19 cellular contexts compared by ENCODE assay signal in genomic region chr7:70383369-70383768, GRCh38.
DNase-seq lines count a peak whose midpoint lies in the region; ATAC-seq and TF ChIP-seq lines count a peak whose summit lies in the region.
"Had no signal": no experiment of that assay in that cellular context is flagged by ENCODE, and none has a peak within 500 bp of the region (broad histone marks: within the 10 kb centered on the region; RNA-seq: fewer than 3 reads in every experiment).

No MANE protein-coding gene starts in this region.

- TF ChIP-seq RAD21 in SK-N-SH (IDR thresholded peaks at IDR 0.05; ENCODE audit: low read length) = 0 out of 2 replicates have a peak, but pooled peaks have one; percentile 2

- no peak overlapping the region for H2AFZ ChIP-seq in SK-N-SH (ENCODE audit: low read depth)

- no peak overlapping the region for H3K9ac ChIP-seq in SK-N-SH
- H3K9ac ChIP-seq: KMS-11 had no signal

- no peaks in the 10 kb centered on the region for H3K36me3 ChIP-seq in SK-N-SH (replicated peaks in 1 of 2; ENCODE audit: control insufficient read depth in 1 of 2, insufficient read depth in 2 of 2, low read length in 1 of 2)
- H3K36me3 ChIP-seq: BE2C had no signal

- peak overlapping the region; percentile 76 for H3K27ac Mint-ChIP-seq in glutamatergic neuron (ENCODE audit: unreplicated experiment)
- H3K27ac Mint-ChIP-seq: CD4-positive, CD25-positive, alpha-beta regulatory T cell had no signal

- POLR2A ChIA-PET in SK-N-SH (lab: Yijun Ruan, JAX) = interaction anchor here (0.8 to 1.2 kb wide), 2 partner anchors 123 to 341 kb away, joined by 4 to 5 read pairs; no protein-coding TSS in a partner anchor

- no peak overlapping the region for H3K4me3 ChIP-seq in SK-N-SH (ENCODE audit: low read depth in 2 of 2, low read length in 1 of 2)

- peaks cover 13% of the 10 kb centered on the region for H3F3A ChIP-seq in SK-N-SH (replicated peaks; ENCODE audit: insufficient read depth)

- H3K4me2 ChIP-seq in SK-N-SH = no peak overlapping the region
- H3K4me2 ChIP-seq: KMS-11 had no signal

- peaks cover 2% of the 10 kb centered on the region for H3K27me3 Mint-ChIP-seq in glutamatergic neuron (ENCODE audit: unreplicated experiment)
- H3K27me3 Mint-ChIP-seq: CD4-positive, CD25-positive, alpha-beta regulatory T cell had no signal

- H3K9me3 Mint-ChIP-seq in glutamatergic neuron (ENCODE audit: unreplicated experiment) = no peaks in the 10 kb centered on the region

- no peaks in the 10 kb centered on the region for H3K79me2 ChIP-seq in SK-N-SH (ENCODE audit: insufficient read depth)

- peak overlapping the region in 1 of 2 experiments; percentile 84; a peak in 3 of 4 replicates for H3K27ac ChIP-seq in SK-N-SH (ENCODE audit: low read depth in 2 of 2, low read length in 1 of 2)
- H3K27ac ChIP-seq: KMS-11, RWPE1 had no signal

- ATAC-seq in GM21576 (IDR thresholded peaks at IDR 0.05; ENCODE audit: unreplicated experiment) = no peak
- no peak for ATAC-seq in HG02852 (IDR thresholded peaks at IDR 0.05; ENCODE audit: unreplicated experiment)
- ATAC-seq: HCT116 had no signal

- no peak overlapping the region for H3K4me3 Mint-ChIP-seq in glutamatergic neuron (ENCODE audit: unreplicated experiment)
- H3K4me3 Mint-ChIP-seq: CD4-positive, CD25-positive, alpha-beta regulatory T cell had no signal

- no peaks in the 10 kb centered on the region for H3K36me3 Mint-ChIP-seq in glutamatergic neuron (ENCODE audit: unreplicated experiment)
- H3K36me3 Mint-ChIP-seq: CD4-positive, CD25-positive, alpha-beta regulatory T cell had no signal

- CTCF ChIA-PET in SK-N-SH (lab: Yijun Ruan, JAX) = interaction anchor here (0.9 to 2.2 kb wide), 5 partner anchors 12 to 315 kb away, joined by 3 to 10 read pairs (median 4); no protein-coding TSS in a partner anchor

- peak in 1 of 2 experiments; percentile 80; a peak in 2 of 4 replicates for TF ChIP-seq EP300 in SK-N-SH (IDR thresholded peaks at IDR 0.05; ENCODE audit: borderline replicate concordance in 1 of 2, low read depth in 1 of 2, low read length in 1 of 2)

- TF ChIP-seq CTCF in SK-N-SH (IDR thresholded peaks at IDR 0.05) (no peak), glutamatergic neuron (IDR thresholded peaks at IDR 0.05; ENCODE audit: partially characterized antibody, unreplicated experiment) (no peak)

- H4K20me1 ChIP-seq in SK-N-SH (ENCODE audit: insufficient read depth) = no peaks in the 10 kb centered on the region

- peaks cover 28% of the 10 kb centered on the region for H3K4me1 Mint-ChIP-seq in glutamatergic neuron (ENCODE audit: low read depth, unreplicated experiment)
- H3K4me1 Mint-ChIP-seq: CD4-positive, CD25-positive, alpha-beta regulatory T cell had no signal

- in situ Hi-C loops in G401 (cut with HindIII; ENCODE audit: low sequenced_read_pairs) = no loop called here

- H3K27me3 ChIP-seq in SK-N-SH (ENCODE audit: insufficient read depth) = no peaks in the 10 kb centered on the region
- H3K27me3 ChIP-seq: BE2C had no signal

- peak; percentile 8 for DNase-seq in G401 (ENCODE audit: low spot score)
- DNase-seq in SK-N-SH = peak; percentile 37
- no peak for DNase-seq in glutamatergic neuron
- DNase-seq in pons (ENCODE audit: low spot score) = peak; percentile 3
- DNase-seq in NCI-H345 (lab: John Stamatoyannopoulos, UW) = no peak
- DNase-seq: BE2C; CD4-positive, CD25-positive, alpha-beta regulatory T cell; EL; IMR-90; NCI-H1092 treated with DMSO at 0.1 percent for 48 hours; NCI-H1436 treated with DMSO at 0.1 percent for 48 hours; NCI-H2029 treated with DMSO at 0.1 percent for 48 hours; NK-92 treated with Interleukin-12 subunit alpha and Interleukin-12 subunit beta, amount 100 ng/mL, for 24 hours; SHP77 treated with DMSO at 0.1 percent for 48 hours had no signal

- H3K9me3 ChIP-seq in SK-N-SH = no peaks in the 10 kb centered on the region
- H3K9me3 ChIP-seq: BE2C had no signal

- H3K4me1 ChIP-seq in SK-N-SH (ENCODE audit: control insufficient read depth in 1 of 2, insufficient read depth in 2 of 2, low read depth in 1 of 2, low read length in 1 of 2) = peaks cover 18 to 42% of the 10 kb centered on the region in 2 experiments

- no peaks in the 10 kb centered on the region for H3K9me2 ChIP-seq in SK-N-SH

- WGBS in SK-N-SH (ENCODE audit: low lambda C conversion rate) = 80% methylated on average over 1 of the region's 1 CpG

TF ChIP-seq in SK-N-SH, 30 proteins besides CTCF, POLR2A, EP300 and RAD21 (continues in another document):
- TF ChIP-seq RFX5 (IDR thresholded peaks at IDR 0.05; ENCODE audit: low read length) (0 out of 2 replicates have a peak, but pooled peaks have one; percentile 7), ELF1 (IDR thresholded peaks at IDR 0.05) (no peak), REST (IDR thresholded peaks at IDR 0.05; ENCODE audit: low read depth, low read length) (no peak), FOXJ3 (CRISPR knock-in tag; IDR thresholded peaks at IDR 0.05) (no peak), IRF3 (IDR thresholded peaks at IDR 0.05; ENCODE audit: low read depth, low read length) (no peak), RCOR1 (IDR thresholded peaks at IDR 0.05; ENCODE audit: low read length) (peak; percentile 28; the same call in 1 of the 2 replicates), TAF1 (IDR thresholded peaks at IDR 0.05; ENCODE audit: borderline replicate concordance, low read depth, low read length) (no peak), FOXM1 (IDR thresholded peaks at IDR 0.05; ENCODE audit: low read depth) (no peak), MEF2A (IDR thresholded peaks at IDR 0.05; ENCODE audit: borderline replicate concordance, low read depth) (no peak), SMC3 (IDR thresholded peaks at IDR 0.05; ENCODE audit: low read depth, low read length) (no peak), GATA2 (CRISPR knock-in tag; IDR thresholded peaks at IDR 0.05) (peak; percentile 57), USF2 (IDR thresholded peaks at IDR 0.05; ENCODE audit: borderline replicate concordance, low read depth, low read length) (no peak), MXI1 (IDR thresholded peaks at IDR 0.05; ENCODE audit: low read depth, low read length) (peak; percentile 23; the same call in 1 of the 2 replicates), TCF12 (IDR thresholded peaks at IDR 0.05) (peak; percentile 58; the same call in 1 of the 2 replicates), NFIC (IDR thresholded peaks at IDR 0.05; ENCODE audit: borderline replicate concordance) (0 out of 2 replicates have a peak, but pooled peaks have one; percentile 16), JUND (IDR thresholded peaks at IDR 0.05) (no peak), MAX (IDR thresholded peaks at IDR 0.05; ENCODE audit: low read depth) (no peak), EZH2phosphoT487 (IDR thresholded peaks at IDR 0.05; ENCODE audit: borderline replicate concordance, low read depth) (no peak)

Comparison
In these comparisons a context has a peak if more than half of its experiments do, and no peak if none do; other contexts are left out.
1. DNase-seq: peak in G401 (single experiment), SK-N-SH (single experiment) and pons (single experiment); none in glutamatergic neuron (single experiment) and NCI-H345 (single experiment).